ENCODE assay signal across 8 cellular contexts in genomic region chr19:14432817-14433453, GRCh38. TPM values are rescaled to one million over a fixed set of nuclear protein-coding genes. Genes with fewer than 3 reads are reported as not detected.
DNase-seq lines count a peak whose midpoint lies in the region; ATAC-seq, FAIRE-seq and TF ChIP-seq lines count a peak whose summit lies in the region.

Gene PKN1 (plus strand): TSS chr19:14433306. CDS start chr19:14433522, 216 bp downstream.

- FAIRE-seq in endothelial cell of umbilical vein (lab: Jason Lieb, UNC): peak; percentile 48

- dilution Hi-C loops in endothelial cell of umbilical vein (cut with MboI; ENCODE audit: extremely low pct_ligation_motif_present, low sequenced_read_pairs): no loop called here

- peaks cover 27% of the 10 kb centered on the region for H3K4me1 ChIP-seq in endothelial cell of umbilical vein (ENCODE audit: control insufficient read depth, extremely low read depth, insufficient read depth, low read length)
- peaks cover 13% of the 10 kb centered on the region for H3K4me1 ChIP-seq in mucosa of descending colon (ENCODE audit: low read depth)
- peaks cover 35% of the 10 kb centered on the region for H3K4me1 ChIP-seq in suprapubic skin

- BruUV-seq in endothelial cell of umbilical vein (replicated peaks; lab: Mats Ljungman, UMichigan): no TSS peak

- TF ChIP-seq EP300 in suprapubic skin (IDR thresholded peaks at IDR 0.05): no peak

- peak within 1 kb of the TSS; percentile 88 for H3K27ac ChIP-seq in C4-2B
- peak within 1 kb of the TSS; percentile 78 for H3K27ac ChIP-seq in endothelial cell of umbilical vein (ENCODE audit: insufficient read depth, low read depth, low read length)
- H3K27ac ChIP-seq in suprapubic skin: peak within 1 kb of the TSS; percentile 73

- H3K9me1 ChIP-seq in endothelial cell of umbilical vein (replicated peaks; ENCODE audit: control insufficient read depth, extremely low read depth, insufficient read depth, low read length): no peaks in the 10 kb centered on the region

- H3K36me3 ChIP-seq in endothelial cell of umbilical vein (ENCODE audit: control insufficient read depth in 2 of 2, extremely low read depth in 1 of 2, insufficient read depth in 2 of 2, low read length in 2 of 2): no peaks in the 10 kb centered on the region
- no peaks in the 10 kb centered on the region for H3K36me3 ChIP-seq in mucosa of descending colon (ENCODE audit: low read depth)
- no peaks in the 10 kb centered on the region for H3K36me3 ChIP-seq in suprapubic skin

- H3K4me2 ChIP-seq in endothelial cell of umbilical vein (ENCODE audit: insufficient read depth, low read length): peak within 1 kb of the TSS; percentile 89

- CTCF ChIA-PET in endothelial cell of umbilical vein (lab: Charles Lee): interaction anchor here (0.6 to 2.6 kb wide), 8 partner anchors 12 to 285 kb away, joined by 3 to 23 read pairs (median 4); no protein-coding TSS in a partner anchor

- peak; percentile 54 for ATAC-seq in GM21515 (IDR thresholded peaks at IDR 0.05; ENCODE audit: unreplicated experiment)
- ATAC-seq in mucosa of descending colon: peak; percentile 36
- ATAC-seq in GM21717 (IDR thresholded peaks at IDR 0.05; ENCODE audit: unreplicated experiment): no peak

- H2AFZ ChIP-seq in endothelial cell of umbilical vein (ENCODE audit: low read depth, low read length): peak within 1 kb of the TSS; percentile 68

- TF ChIP-seq POLR2A in endothelial cell of umbilical vein (IDR thresholded peaks at IDR 0.05; ENCODE audit: low read depth, low read length) (no peak), suprapubic skin (IDR thresholded peaks at IDR 0.05) (no peak)

- peaks cover 46% of the 10 kb centered on the region for H3K79me2 ChIP-seq in endothelial cell of umbilical vein (ENCODE audit: control insufficient read depth, insufficient read depth, low read length)

- H4K20me1 ChIP-seq in endothelial cell of umbilical vein (replicated peaks; ENCODE audit: control insufficient read depth, extremely low read depth, insufficient read depth, low read length): no peaks in the 10 kb centered on the region

- no peak for TF ChIP-seq CTCF in C4-2B (conservative IDR thresholded peaks at IDR 0.05)
- TF ChIP-seq CTCF in endothelial cell of umbilical vein (IDR thresholded peaks at IDR 0.05; ENCODE audit: extremely low read depth in 1 of 2, insufficient read depth in 1 of 2, low read depth in 1 of 2, low read length in 2 of 2): no peak
- no peak for TF ChIP-seq CTCF in mucosa of descending colon (IDR thresholded peaks at IDR 0.05)
- no peak for TF ChIP-seq CTCF in suprapubic skin (IDR thresholded peaks at IDR 0.05)

- POLR2A ChIA-PET in endothelial cell of umbilical vein (lab: Charles Lee): no interaction called here

- WGBS in suprapubic skin: 25% methylated on average over 8 of the region's 70 CpGs

- DNase-seq in NCI-H2171 (lab: John Stamatoyannopoulos, UW) (peak; percentile 64), endothelial cell of umbilical vein (ENCODE audit: low read depth, low spot score) (peak; percentile 21), mucosa of descending colon (peak; percentile 44 to 72 (median 70)), suprapubic skin (ENCODE audit: low spot score in 2 of 2) (no peak)
- peak; percentile 84 for DNase-seq in activated CD8-positive, alpha-beta memory T cell treated with anti-CD3 and anti-CD28 coated beads for 24 hours

- H3K9ac ChIP-seq in endothelial cell of umbilical vein (replicated peaks; ENCODE audit: extremely low read depth, insufficient read depth, low read length): peak within 1 kb of the TSS; percentile 61

- H3K9me3 ChIP-seq in endothelial cell of umbilical vein (replicated peaks; ENCODE audit: control insufficient read depth, insufficient read depth, low read length) (no peaks in the 10 kb centered on the region), mucosa of descending colon (no peaks in the 10 kb centered on the region), suprapubic skin (no peaks in the 10 kb centered on the region)

- intact Hi-C loops in endothelial cell of umbilical vein (cut with micrococcal nuclease): loop anchor here (1.0 kb wide), 1 partner anchor 53 kb away; no protein-coding TSS in a partner anchor
- intact Hi-C loops in mucosa of descending colon (cut with DNase I, micrococcal nuclease): no loop called here

- peaks cover 0 to 2% of the 10 kb centered on the region in 2 experiments for H3K27me3 ChIP-seq in endothelial cell of umbilical vein (ENCODE audit: control insufficient read depth in 2 of 2, insufficient read depth in 2 of 2, low read length in 2 of 2)
- peaks cover 17% of the 10 kb centered on the region for H3K27me3 ChIP-seq in suprapubic skin

- H3K4me3 ChIP-seq in endothelial cell of umbilical vein (replicated peaks in 1 of 3; ENCODE audit: insufficient read depth in 1 of 3, low read depth in 1 of 3, low read length in 3 of 3): peak within 1 kb of the TSS; percentile 43 to 84 (median 79)
- peak within 1 kb of the TSS; percentile 51 for H3K4me3 ChIP-seq in mucosa of descending colon
- peak within 1 kb of the TSS; percentile 80 for H3K4me3 ChIP-seq in suprapubic skin

TF ChIP-seq in endothelial cell of umbilical vein, 7 proteins besides CTCF, POLR2A, EP300 and RAD21:
- TF ChIP-seq GATA2 (IDR thresholded peaks at IDR 0.05; ENCODE audit: insufficient read depth, insufficient read length, low read depth, low read length) (no peak), EZH2 (IDR thresholded peaks at IDR 0.05; ENCODE audit: borderline replicate concordance, low read depth, low read length, severe bottlenecking) (no peak), POLR2AphosphoS5 (IDR thresholded peaks at IDR 0.05; ENCODE audit: insufficient read depth, low read depth, low read length) (no peak), MYC (IDR thresholded peaks at IDR 0.05; ENCODE audit: low read depth, low read length) (no peak), MAX (IDR thresholded peaks at IDR 0.05; ENCODE audit: insufficient read depth, insufficient read length) (no peak), JUN (IDR thresholded peaks at IDR 0.05; ENCODE audit: borderline replicate concordance, insufficient read depth, insufficient read length, low read depth) (no peak), FOS (IDR thresholded peaks at IDR 0.05; ENCODE audit: borderline replicate concordance, insufficient read depth, low read length) (no peak)

RNA-seq across cellular contexts. Expression of gene PKN1, which starts in this region (rescaled TPM):
- 302 and 326 TPM in 2 replicates for total RNA-seq in endothelial cell of umbilical vein
- 142 and 148 TPM in 2 replicates for polyA plus RNA-seq in endothelial cell of umbilical vein
- 163 and 180 TPM in 2 replicates for polyA plus RNA-seq in endothelial cell of umbilical vein (2011; cell fraction: cytosol; rRNA removed)
- 162 and 166 TPM in 2 replicates for polyA plus RNA-seq in endothelial cell of umbilical vein (2011; cell fraction: nucleus; rRNA removed)
- polyA plus RNA-seq in endothelial cell of umbilical vein (2012): 155 and 170 TPM in 2 replicates
- polyA minus RNA-seq in endothelial cell of umbilical vein: 157 and 229 TPM in 2 replicates
- 70.3 TPM for polyA minus RNA-seq in endothelial cell of umbilical vein (2011; cell fraction: cytosol; rRNA and poly(A)+ RNA removed)
- polyA minus RNA-seq in endothelial cell of umbilical vein (2011; cell fraction: nucleus; rRNA and poly(A)+ RNA removed): 47.5 and 72.7 TPM in 2 replicates
- total RNA-seq in mucosa of descending colon: 100 to 1,000 TPM in 1 of 3 donors, 10 to 100 TPM in 2; 30.1 to 117 (median 42.0) TPM
- 10 to 100 TPM in 3 of 4 donors, 1 to 10 TPM in 1; 8.6 to 21.2 (median 14.9) TPM for total RNA-seq in suprapubic skin

Comparison
In these comparisons a context has a peak if more than half of its experiments do, and no peak if none do; other contexts are left out.
1. DNase-seq: peak in NCI-H2171 (single experiment), activated CD8-positive, alpha-beta memory T cell treated with anti-CD3 and anti-CD28 coated beads for 24 hours (single experiment), endothelial cell of umbilical vein (single experiment) and mucosa of descending colon (3 of 3); none in suprapubic skin (0 of 2).
2. Peak in every context shown above with its lines, with median percentiles within 50 percentile points of each other: H3K27ac ChIP-seq and H3K4me3 ChIP-seq.